8 cellular contexts compared by ENCODE assay signal in genomic region chr9:136545966-136546696, GRCh38. TPM values are rescaled to one million over a fixed set of nuclear protein-coding genes. Genes with fewer than 3 reads are reported as not detected.
DNase-seq lines count a peak whose midpoint lies in the region; ATAC-seq lines count a peak whose summit lies in the region.

Gene NOTCH1 (minus strand): TSS chr9:136546048. CDS start chr9:136545786, 262 bp downstream.

- peaks cover 47% of the 10 kb centered on the region for H3K4me1 Mint-ChIP-seq in activated CD8-positive, alpha-beta T cell treated with anti-CD3 and anti-CD28 coated beads, Interleukin-2, amount 10 ng/mL, durations not matched to agents 7 days and 5 days (ENCODE audit: low read depth)

- H3K4me3 Mint-ChIP-seq in activated CD8-positive, alpha-beta T cell treated with anti-CD3 and anti-CD28 coated beads, Interleukin-2, amount 10 ng/mL, durations not matched to agents 7 days and 5 days: peak within 1 kb of the TSS; percentile 92

- H3K36me3 Mint-ChIP-seq in activated CD8-positive, alpha-beta T cell treated with anti-CD3 and anti-CD28 coated beads, Interleukin-2, amount 10 ng/mL, durations not matched to agents 7 days and 5 days (ENCODE audit: low read depth): peaks cover 24% of the 10 kb centered on the region

- peak within 1 kb of the TSS; percentile 88 for H3K27ac Mint-ChIP-seq in activated CD8-positive, alpha-beta T cell treated with anti-CD3 and anti-CD28 coated beads, Interleukin-2, amount 10 ng/mL, durations not matched to agents 7 days and 5 days

- ATAC-seq in GM18519 (IDR thresholded peaks at IDR 0.05; ENCODE audit: low FRiP score, unreplicated experiment) (peak; percentile 45), HG03045 (IDR thresholded peaks at IDR 0.05; ENCODE audit: unreplicated experiment) (peak; percentile 68)
- peak; percentile 78 for ATAC-seq in activated CD8-positive, alpha-beta T cell treated with anti-CD3 and anti-CD28 coated beads, Interleukin-2, amount 10 ng/mL, durations not matched to agents 7 days and 5 days

- POLR2A ChIA-PET in activated CD8-positive, alpha-beta T cell treated with anti-CD3 and anti-CD28 coated beads, Interleukin-2, amount 10 ng/mL, durations not matched to agents 7 days and 5 days (lab: Charles Lee): interaction anchor here (1.3 to 3.2 kb wide), 2 partner anchors 9 to 12 kb away, joined by 3 to 16 read pairs; no protein-coding TSS in a partner anchor

- in situ Hi-C loops in ACHN (cut with HindIII; ENCODE audit: low pct_ligation_motif_present, low pct_unique_long_range_greater_than_20kb, low sequenced_read_pairs): no loop called here

- H3K27me3 Mint-ChIP-seq in activated CD8-positive, alpha-beta T cell treated with anti-CD3 and anti-CD28 coated beads, Interleukin-2, amount 10 ng/mL, durations not matched to agents 7 days and 5 days (ENCODE audit: low read depth): no peaks in the 10 kb centered on the region

- DNase-seq in ACHN (peak; percentile 91), NCI-H446 treated with DMSO at 0.1 percent for 48 hours (lab: John Stamatoyannopoulos, UW) (peak; percentile 15), medulla oblongata (ENCODE audit: extremely low spot score) (peak; percentile 93)
- DNase-seq in activated CD8-positive, alpha-beta T cell treated with anti-CD3 and anti-CD28 coated beads, Interleukin-2, amount 10 ng/mL, durations not matched to agents 7 days and 5 days: peak; percentile 91
- peak; percentile 78 for DNase-seq in effector CD8-positive, alpha-beta T cell (lab: John Stamatoyannopoulos, UW)
- peak; percentile 78 for DNase-seq in stimulated activated CD8-positive, alpha-beta memory T cell treated with anti-CD3 and anti-CD28 coated beads, Interleukin-12 subunit alpha, Interleukin-12 subunit beta, amount 100 ng/mL, for 1 hour (ENCODE audit: low read depth)

- H3K9me3 Mint-ChIP-seq in activated CD8-positive, alpha-beta T cell treated with anti-CD3 and anti-CD28 coated beads, Interleukin-2, amount 10 ng/mL, durations not matched to agents 7 days and 5 days (ENCODE audit: insufficient read depth): no peaks in the 10 kb centered on the region

- CTCF ChIA-PET in activated CD8-positive, alpha-beta T cell treated with anti-CD3 and anti-CD28 coated beads, Interleukin-2, amount 10 ng/mL, durations not matched to agents 7 days and 5 days (lab: Charles Lee): no interaction called here

RNA-seq across cellular contexts. Expression of gene NOTCH1, which starts in this region (rescaled TPM):
- 10 to 100 TPM; 86.6 to 94.1 TPM for total RNA-seq in activated CD8-positive, alpha-beta T cell treated with anti-CD3 and anti-CD28 coated beads, Interleukin-2, amount 10 ng/mL, durations not matched to agents 7 days and 5 days

Comparison
In these comparisons a context has a peak if more than half of its experiments do, and no peak if none do; other contexts are left out.
1. Peak in every context shown above with its lines: DNase-seq and ATAC-seq.
2. DNase-seq: peak in every context shown above with its lines; median percentile 93 in medulla oblongata; 91 in ACHN; 91 in activated CD8-positive, alpha-beta T cell treated with anti-CD3 and anti-CD28 coated beads, Interleukin-2, amount 10 ng/mL, durations not matched to agents 7 days and 5 days; 78 in effector CD8-positive, alpha-beta T cell; 78 in stimulated activated CD8-positive, alpha-beta memory T cell treated with anti-CD3 and anti-CD28 coated beads, Interleukin-12 subunit alpha, Interleukin-12 subunit beta, amount 100 ng/mL, for 1 hour; 15 in NCI-H446 treated with DMSO at 0.1 percent for 48 hours.